ENCODE assay signal across 8 cellular contexts in genomic region chr1:64745986-64746940, GRCh38. TPM values are rescaled to one million over a fixed set of nuclear protein-coding genes. Genes with fewer than 3 reads are reported as not detected.
A peak's percentile ranks its signal among the peaks of the same experiment; 100 is the strongest.
DNase-seq lines count a peak whose midpoint lies in the region; ATAC-seq, FAIRE-seq and TF ChIP-seq lines count a peak whose summit lies in the region.

No MANE protein-coding gene starts in this region.

- no peak for TF ChIP-seq POLR2A in endothelial cell of umbilical vein (IDR thresholded peaks at IDR 0.05; ENCODE audit: low read depth, low read length)

- dilution Hi-C loops in endothelial cell of umbilical vein (cut with MboI; ENCODE audit: extremely low pct_ligation_motif_present, low sequenced_read_pairs): no loop called here

- H3F3A ChIP-seq in PC-9 (ENCODE audit: insufficient read depth, low read depth): no peaks in the 10 kb centered on the region

- H3K27ac Mint-ChIP-seq in T-helper 2 cell treated with Interferon-gamma antibody and Interleukin-4, amounts not matched to agents 5 μg/mL and 100 μg/mL, for 36 hours: no peak overlapping the region
- H3K27ac Mint-ChIP-seq in natural killer cell treated with Interleukin-12 subunit alpha and Interleukin-12 subunit beta and Interleukin-15 and Interleukin-18, amount 100 ng/mL, for 72 hours: peak overlapping the region in 1 of 2 donors; percentile 9

- peaks cover 38% of the 10 kb centered on the region for H3K27me3 Mint-ChIP-seq in T-helper 2 cell treated with Interferon-gamma antibody and Interleukin-4, amounts not matched to agents 5 μg/mL and 100 μg/mL, for 36 hours (ENCODE audit: low read depth)
- peaks cover 5 to 16% of the 10 kb centered on the region in 2 donors for H3K27me3 Mint-ChIP-seq in natural killer cell treated with Interleukin-12 subunit alpha and Interleukin-12 subunit beta and Interleukin-15 and Interleukin-18, amount 100 ng/mL, for 72 hours

- no peaks in the 10 kb centered on the region for H3K36me3 Mint-ChIP-seq in T-helper 2 cell treated with Interferon-gamma antibody and Interleukin-4, amounts not matched to agents 5 μg/mL and 100 μg/mL, for 36 hours (ENCODE audit: low read depth)
- H3K36me3 Mint-ChIP-seq in natural killer cell treated with Interleukin-12 subunit alpha and Interleukin-12 subunit beta and Interleukin-15 and Interleukin-18, amount 100 ng/mL, for 72 hours: no peaks in the 10 kb centered on the region

- intact Hi-C loops in PC-9 (cut with micrococcal nuclease; ENCODE audit: unreplicated experiment): loop anchor here (5.0 kb wide), 2 partner anchors 76 to 321 kb away; no protein-coding TSS in a partner anchor
- intact Hi-C loops in endothelial cell of umbilical vein (cut with micrococcal nuclease): loop anchor here (1.0 to 5.0 kb wide), 3 partner anchors 220 to 479 kb away; partner anchors contain the start of gene JAK1

- H3K79me2 ChIP-seq in PC-9 (ENCODE audit: low read depth): no peaks in the 10 kb centered on the region
- peaks cover 2% of the 10 kb centered on the region for H3K79me2 ChIP-seq in endothelial cell of umbilical vein (ENCODE audit: control insufficient read depth, insufficient read depth, low read length)

- peak overlapping the region; percentile 85 for H3K4me3 ChIP-seq in PC-9
- H3K4me3 ChIP-seq in endothelial cell of umbilical vein (replicated peaks in 1 of 3; ENCODE audit: insufficient read depth in 1 of 3, low read depth in 1 of 3, low read length in 3 of 3): peak overlapping the region; percentile 61 to 71 (median 68)

- no peaks in the 10 kb centered on the region for H3K9me1 ChIP-seq in endothelial cell of umbilical vein (replicated peaks; ENCODE audit: control insufficient read depth, extremely low read depth, insufficient read depth, low read length)

- H3K36me3 ChIP-seq in PC-9 (ENCODE audit: low read depth) (no peaks in the 10 kb centered on the region), endothelial cell of umbilical vein (ENCODE audit: control insufficient read depth in 2 of 2, extremely low read depth in 1 of 2, insufficient read depth in 2 of 2, low read length in 2 of 2) (no peaks in the 10 kb centered on the region)

- no peak for DNase-seq in T-helper 2 cell treated with Interferon-gamma antibody and Interleukin-4, amounts not matched to agents 5 μg/mL and 100 μg/mL, for 36 hours (ENCODE audit: low spot score)
- DNase-seq in T-helper 2 cell (no peak), PC-9 (no peak), endothelial cell of umbilical vein (ENCODE audit: low read depth, low spot score) (no peak), NCI-H1092 (lab: John Stamatoyannopoulos, UW) (no peak)
- DNase-seq in natural killer cell treated with Interleukin-12 subunit alpha and Interleukin-12 subunit beta and Interleukin-15 and Interleukin-18, amount 100 ng/mL, for 72 hours (ENCODE audit: low spot score): no peak

- no peaks in the 10 kb centered on the region for H3K9me3 Mint-ChIP-seq in T-helper 2 cell treated with Interferon-gamma antibody and Interleukin-4, amounts not matched to agents 5 μg/mL and 100 μg/mL, for 36 hours
- H3K9me3 Mint-ChIP-seq in natural killer cell treated with Interleukin-12 subunit alpha and Interleukin-12 subunit beta and Interleukin-15 and Interleukin-18, amount 100 ng/mL, for 72 hours: no peaks in the 10 kb centered on the region

- H4K20me1 ChIP-seq in PC-9 (ENCODE audit: insufficient read depth): no peaks in the 10 kb centered on the region
- no peaks in the 10 kb centered on the region for H4K20me1 ChIP-seq in endothelial cell of umbilical vein (replicated peaks; ENCODE audit: control insufficient read depth, extremely low read depth, insufficient read depth, low read length)

- H2AFZ ChIP-seq in PC-9: peak overlapping the region; percentile 99
- H2AFZ ChIP-seq in endothelial cell of umbilical vein (ENCODE audit: low read depth, low read length): peak overlapping the region; percentile 89

- no peak for FAIRE-seq in endothelial cell of umbilical vein (lab: Jason Lieb, UNC)

- POLR2A ChIA-PET in PC-9 (lab: Charles Lee; ENCODE audit: unreplicated experiment): interaction anchor here (0.7 kb wide), 1 partner anchor 1222 kb away, joined by 8 read pairs; no protein-coding TSS in a partner anchor
- POLR2A ChIA-PET in endothelial cell of umbilical vein (lab: Charles Lee): no interaction called here

- no peaks in the 10 kb centered on the region for H3K9me2 ChIP-seq in PC-9 (ENCODE audit: insufficient read depth)

- CTCF ChIA-PET in PC-9 (lab: Charles Lee) (interaction anchor here (0.6 to 0.9 kb wide), 3 partner anchors 285 to 1208 kb away, joined by 3 to 12 read pairs (median 6); no protein-coding TSS in a partner anchor), endothelial cell of umbilical vein (lab: Charles Lee) (interaction anchor here (0.8 to 1.6 kb wide), 6 partner anchors 9 to 329 kb away, joined by 3 to 8 read pairs (median 4); no protein-coding TSS in a partner anchor)

- peaks cover 8% of the 10 kb centered on the region for H3K4me1 Mint-ChIP-seq in T-helper 2 cell treated with Interferon-gamma antibody and Interleukin-4, amounts not matched to agents 5 μg/mL and 100 μg/mL, for 36 hours (ENCODE audit: low read depth)
- H3K4me1 Mint-ChIP-seq in natural killer cell treated with Interleukin-12 subunit alpha and Interleukin-12 subunit beta and Interleukin-15 and Interleukin-18, amount 100 ng/mL, for 72 hours (ENCODE audit: low read depth in 2 of 2): peaks cover 7 to 8% of the 10 kb centered on the region in 2 donors

- H3K4me2 ChIP-seq in PC-9: peak overlapping the region; percentile 97
- peak overlapping the region; percentile 68 for H3K4me2 ChIP-seq in endothelial cell of umbilical vein (ENCODE audit: insufficient read depth, low read length)

- peak overlapping the region; percentile 74 for H3K4me3 Mint-ChIP-seq in T-helper 2 cell treated with Interferon-gamma antibody and Interleukin-4, amounts not matched to agents 5 μg/mL and 100 μg/mL, for 36 hours
- H3K4me3 Mint-ChIP-seq in natural killer cell treated with Interleukin-12 subunit alpha and Interleukin-12 subunit beta and Interleukin-15 and Interleukin-18, amount 100 ng/mL, for 72 hours: peak overlapping the region; percentile 54

- H3K4me1 ChIP-seq in PC-9 (replicated peaks; ENCODE audit: insufficient read depth) (peaks cover 21% of the 10 kb centered on the region; the same call in 1 of the 2 replicates), endothelial cell of umbilical vein (ENCODE audit: control insufficient read depth, extremely low read depth, insufficient read depth, low read length) (peaks cover 6% of the 10 kb centered on the region)

- H3K9me3 ChIP-seq in PC-9 (ENCODE audit: insufficient read depth, low read depth) (no peaks in the 10 kb centered on the region), endothelial cell of umbilical vein (replicated peaks; ENCODE audit: control insufficient read depth, insufficient read depth, low read length) (no peaks in the 10 kb centered on the region)

- ATAC-seq in natural killer cell treated with Interleukin-12 subunit alpha and Interleukin-12 subunit beta and Interleukin-15 and Interleukin-18, amount 100 ng/mL, for 72 hours: no peak
- ATAC-seq in HG02973 (IDR thresholded peaks at IDR 0.05; ENCODE audit: unreplicated experiment): no peak
- no peak for ATAC-seq in GM18517 (IDR thresholded peaks at IDR 0.05; ENCODE audit: unreplicated experiment)

- TF ChIP-seq CTCF in PC-9 (conservative IDR thresholded peaks at IDR 0.05) (no peak), endothelial cell of umbilical vein (IDR thresholded peaks at IDR 0.05; ENCODE audit: extremely low read depth in 1 of 2, insufficient read depth in 1 of 2, low read depth in 1 of 2, low read length in 2 of 2) (no peak)

- H3K27me3 ChIP-seq in PC-9 (ENCODE audit: insufficient read depth, low read depth): no peaks in the 10 kb centered on the region
- H3K27me3 ChIP-seq in endothelial cell of umbilical vein (ENCODE audit: control insufficient read depth in 2 of 2, insufficient read depth in 2 of 2, low read length in 2 of 2): no peaks in the 10 kb centered on the region

- BruUV-seq in PC-9 (replicated peaks; lab: Mats Ljungman, UMichigan) (TSS peak; percentile 29), endothelial cell of umbilical vein (replicated peaks; lab: Mats Ljungman, UMichigan) (TSS peak; percentile 21)

- no peak overlapping the region for H3K9ac ChIP-seq in endothelial cell of umbilical vein (replicated peaks; ENCODE audit: extremely low read depth, insufficient read depth, low read length)

- H3K27ac ChIP-seq in PC-9 (peak overlapping the region; percentile 50), endothelial cell of umbilical vein (ENCODE audit: insufficient read depth, low read depth, low read length) (no peak overlapping the region)

TF ChIP-seq in endothelial cell of umbilical vein, 7 proteins besides CTCF, POLR2A, EP300 and RAD21:
- TF ChIP-seq MYC (IDR thresholded peaks at IDR 0.05; ENCODE audit: low read depth, low read length) (no peak), EZH2 (IDR thresholded peaks at IDR 0.05; ENCODE audit: borderline replicate concordance, low read depth, low read length, severe bottlenecking) (no peak)

RNA-seq across cellular contexts. Expression of gene RAVER2, which starts 1.4 kb away (rescaled TPM):
- total RNA-seq in PC-9 (2021) (12.4 and 13.1 TPM in 2 replicates), endothelial cell of umbilical vein (10.3 and 13.9 TPM in 2 replicates)
- 4.4 and 6.0 TPM in 2 replicates for polyA plus RNA-seq in endothelial cell of umbilical vein
- 6.5 TPM in 2 replicates for polyA plus RNA-seq in endothelial cell of umbilical vein (2011; cell fraction: cytosol; rRNA removed)
- polyA plus RNA-seq in endothelial cell of umbilical vein (2011; cell fraction: nucleus; rRNA removed): 13.3 and 16.0 TPM in 2 replicates
- 7.2 and 10.2 TPM in 2 replicates for polyA plus RNA-seq in endothelial cell of umbilical vein (2012)
- 9.6 and 11.3 TPM in 2 replicates for polyA minus RNA-seq in endothelial cell of umbilical vein
- 8.3 TPM for polyA minus RNA-seq in endothelial cell of umbilical vein (2011; cell fraction: cytosol; rRNA and poly(A)+ RNA removed)
- polyA minus RNA-seq in endothelial cell of umbilical vein (2011; cell fraction: nucleus; rRNA and poly(A)+ RNA removed): 10.3 and 13.7 TPM in 2 replicates
- total RNA-seq in natural killer cell treated with Interleukin-12 subunit alpha and Interleukin-12 subunit beta and Interleukin-15 and Interleukin-18, amount 100 ng/mL, for 72 hours: 1 to 10 TPM in 1 of 2 donors, under 1 TPM in 1; 0.81 to 1.6 TPM
